Comparison of ENCODE assay signal across 8 cellular contexts in the genomic region with DNA sequence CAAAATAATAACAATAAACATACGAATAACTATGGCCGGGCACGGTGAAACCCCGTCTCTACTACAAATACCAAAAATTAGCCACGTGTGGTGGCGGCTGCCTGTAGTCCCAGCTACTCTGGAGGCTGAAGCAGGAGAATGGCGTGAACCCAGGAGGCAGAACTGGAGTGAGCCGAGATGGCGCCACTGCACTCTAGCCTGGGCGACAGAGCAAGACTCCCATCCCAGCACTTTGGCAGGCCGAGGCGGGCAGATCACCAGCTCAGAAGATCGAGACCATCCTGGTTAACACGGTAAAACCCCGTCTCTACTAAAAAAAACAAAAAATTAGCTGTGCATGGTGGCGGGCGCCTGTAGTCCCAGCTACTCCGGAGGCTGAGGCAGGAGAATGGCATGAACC. TPM values are rescaled to one million over a fixed set of nuclear protein-coding genes. Genes with fewer than 3 reads are reported as not detected.
DNase-seq lines count a peak whose midpoint lies in the region; ATAC-seq and TF ChIP-seq lines count a peak whose summit lies in the region.
"Not testable (repeated sequence)": the region's sequence is repeated elsewhere in the genome, so short reads cannot be mapped to it uniquely, and the experiment has no call there.
"Had no signal": no experiment of that assay in that cellular context is flagged by ENCODE, and none has a peak within 500 bp of the region (broad histone marks: within the 10 kb centered on the region; RNA-seq: fewer than 3 reads in every experiment).

No MANE protein-coding gene starts in this region.

- H3K4me3 ChIP-seq in GM23248; OCI-LY1 (ENCODE audit: low read depth, low read length, poor library complexity, severe bottlenecking); liver (ENCODE audit: low read depth in 1 of 3, low read length in 3 of 3); gastrocnemius medialis; thyroid gland (replicated peaks in 1 of 3): not testable (repeated sequence)

- peak overlapping the region; percentile 92 for H2AFZ ChIP-seq in GM23248
- H2AFZ ChIP-seq in OCI-LY1 (ENCODE audit: low read length) = not testable (repeated sequence)

- not testable (repeated sequence) for TF ChIP-seq RAD21 in liver (IDR thresholded peaks at IDR 0.05)

- H3K9me3 Mint-ChIP-seq in WTC11; dendritic cell treated with granulocyte-macrophage colony-stimulating factor and Interleukin-4, amounts not matched to agents 40 ng/mL and 50 ng/mL, for 4 days: not testable (repeated sequence)

- intact Hi-C loops in dendritic cell treated with granulocyte-macrophage colony-stimulating factor and Interleukin-4, amounts not matched to agents 40 ng/mL and 50 ng/mL, for 4 days (cut with micrococcal nuclease); thyroid gland (cut with DNase I): not testable (repeated sequence)
- intact Hi-C loops in gastrocnemius medialis (cut with DNase I; ENCODE audit: low total_unique reads) = loop anchor here (10.0 kb wide), 1 partner anchor 78 kb away; a partner anchor contains a TSS

- H3K27ac Mint-ChIP-seq in WTC11 = not testable (repeated sequence)
- H3K27ac Mint-ChIP-seq in dendritic cell treated with granulocyte-macrophage colony-stimulating factor and Interleukin-4, amounts not matched to agents 40 ng/mL and 50 ng/mL, for 4 days = peak overlapping the region; percentile 78

- POLR2A ChIA-PET in WTC11 (lab: Charles Lee) = not testable (repeated sequence)

- H3K9me3 ChIP-seq in GM23248 (ENCODE audit: low read depth); OCI-LY1 (ENCODE audit: low read length); liver (ENCODE audit: control insufficient read depth in 4 of 4, low read length in 3 of 4); gastrocnemius medialis; thyroid gland: not testable (repeated sequence)

- not testable (repeated sequence) for TF ChIP-seq CTCF in OCI-LY1 (IDR thresholded peaks at IDR 0.05; ENCODE audit: low read length); WTC11 (IDR thresholded peaks at IDR 0.05); liver (IDR thresholded peaks at IDR 0.05; ENCODE audit: low read depth, low read length, missing input control); gastrocnemius medialis (IDR thresholded peaks at IDR 0.05 in 4 of 5, conservative IDR thresholded peaks at IDR 0.05 in 1 of 5); thyroid gland (IDR thresholded peaks at IDR 0.05)

- not testable (repeated sequence) for DNase-seq in GM23248; WTC11 (ENCODE audit: low spot score); gastrocnemius medialis
- peak in 1 of 2 donors; percentile 27 for DNase-seq in thyroid gland

- H3K4me2 ChIP-seq in GM23248 (ENCODE audit: unreplicated experiment) = not testable (repeated sequence)
- H3K4me2 ChIP-seq in OCI-LY1 (ENCODE audit: low read length) = peak overlapping the region; percentile 55; the same call in 1 of the 2 replicates

- H3F3A ChIP-seq in GM23248 (ENCODE audit: insufficient read depth) = peaks cover 11% of the 10 kb centered on the region
- not testable (repeated sequence) for H3F3A ChIP-seq in OCI-LY1 (ENCODE audit: insufficient read depth, low read length)

- not testable (repeated sequence) for H4K20me1 ChIP-seq in GM23248 (ENCODE audit: insufficient read depth); OCI-LY1 (ENCODE audit: insufficient read depth, low read length)

- H3K9me2 ChIP-seq in GM23248 (ENCODE audit: insufficient read depth); OCI-LY1 (ENCODE audit: low read depth, low read length): not testable (repeated sequence)

- not testable (repeated sequence) for H3K4me3 Mint-ChIP-seq in WTC11; dendritic cell treated with granulocyte-macrophage colony-stimulating factor and Interleukin-4, amounts not matched to agents 40 ng/mL and 50 ng/mL, for 4 days

- in situ Hi-C loops in GM23248 (cut with MboI); gastrocnemius medialis (cut with MboI; ENCODE audit: low sequenced_read_pairs in 4 of 4): not testable (repeated sequence)

- CTCF ChIA-PET in WTC11 (lab: Charles Lee) = interaction anchor here (1.0 kb wide), 1 partner anchor 17 kb away, joined by 3 read pairs; a partner anchor contains a TSS

- not testable (repeated sequence) for H3K9ac ChIP-seq in GM23248; liver (ENCODE audit: low read depth in 1 of 2, low read length in 2 of 2)
- peak overlapping the region; percentile 6 for H3K9ac ChIP-seq in OCI-LY1 (ENCODE audit: low read length)

- H3K27me3 Mint-ChIP-seq in WTC11 (ENCODE audit: low read depth) = peaks cover 42% of the 10 kb centered on the region
- H3K27me3 Mint-ChIP-seq in dendritic cell treated with granulocyte-macrophage colony-stimulating factor and Interleukin-4, amounts not matched to agents 40 ng/mL and 50 ng/mL, for 4 days = not testable (repeated sequence)

- not testable (repeated sequence) for H3K27me3 ChIP-seq in GM23248 (replicated peaks; ENCODE audit: insufficient read depth); OCI-LY1 (ENCODE audit: insufficient read depth, low read length); liver (ENCODE audit: control insufficient read depth in 4 of 4, insufficient read depth in 4 of 4, low read length in 3 of 4); gastrocnemius medialis; thyroid gland

- H3K79me2 ChIP-seq in GM23248 (ENCODE audit: insufficient read depth); OCI-LY1 (ENCODE audit: insufficient read depth, low read length): not testable (repeated sequence)

- ATAC-seq in WTC11, gastrocnemius medialis: not testable (repeated sequence)

- TF ChIP-seq POLR2A in gastrocnemius medialis (IDR thresholded peaks at IDR 0.05); thyroid gland (IDR thresholded peaks at IDR 0.05): not testable (repeated sequence)

- not testable (repeated sequence) for H3K4me1 ChIP-seq in GM23248 (ENCODE audit: insufficient read depth); liver (ENCODE audit: control insufficient read depth in 4 of 4, insufficient read depth in 4 of 4, low read length in 3 of 4); gastrocnemius medialis
- peaks cover 75% of the 10 kb centered on the region for H3K4me1 ChIP-seq in OCI-LY1 (ENCODE audit: insufficient read depth, low read length, severe bottlenecking)
- H3K4me1 ChIP-seq in thyroid gland = peaks cover 18 to 45% of the 10 kb centered on the region in 2 donors

- H3K27ac ChIP-seq in GM23248 = peak overlapping the region; percentile 60
- peak overlapping the region; percentile 92 for H3K27ac ChIP-seq in OCI-LY1 (ENCODE audit: low read depth, low read length, poor library complexity, severe bottlenecking)
- H3K27ac ChIP-seq in liver (ENCODE audit: low read depth in 1 of 2, low read length in 2 of 2) = peak overlapping the region; percentile 21 to 72
- H3K27ac ChIP-seq in gastrocnemius medialis = peak overlapping the region in 3 of 4 donors; percentile 45 to 68 (median 65)
- H3K27ac ChIP-seq in thyroid gland = peak overlapping the region in 2 of 3 donors; percentile 20 to 45

- not testable (repeated sequence) for H3K4me1 Mint-ChIP-seq in WTC11
- peaks cover 12% of the 10 kb centered on the region for H3K4me1 Mint-ChIP-seq in dendritic cell treated with granulocyte-macrophage colony-stimulating factor and Interleukin-4, amounts not matched to agents 40 ng/mL and 50 ng/mL, for 4 days (ENCODE audit: low read depth)

- H3K36me3 Mint-ChIP-seq in WTC11; dendritic cell treated with granulocyte-macrophage colony-stimulating factor and Interleukin-4, amounts not matched to agents 40 ng/mL and 50 ng/mL, for 4 days (ENCODE audit: low read depth): not testable (repeated sequence)

- 88 to 90% methylated on average over 18 of the region's 18 CpGs for WGBS in GM23248 (ENCODE audit: low coverage in 1 of 2, low lambda C conversion rate in 2 of 2, missing lambda C conversion rate in 2 of 2), 2 experiments
- WGBS in liver = 98% methylated on average over 18 of the region's 18 CpGs
- 80 to 84% methylated on average over 18 of the region's 18 CpGs for WGBS in thyroid gland, 2 donors

- H3K36me3 ChIP-seq in GM23248 (ENCODE audit: low read depth); OCI-LY1 (ENCODE audit: insufficient read depth, low read length); liver (ENCODE audit: control insufficient read depth in 4 of 4, insufficient read depth in 3 of 4, low read depth in 1 of 4, low read length in 3 of 4); gastrocnemius medialis; thyroid gland: not testable (repeated sequence)

TF ChIP-seq in WTC11, 78 proteins besides CTCF, POLR2A, EP300 and RAD21:
- TF ChIP-seq ZNF121 (CRISPR knock-in tag; IDR thresholded peaks at IDR 0.05) = peak; percentile 82

RNA-seq across cellular contexts. Expression of a gene that starts 17.0 kb away (rescaled TPM):
- 23.9 and 31.7 TPM in 2 replicates for total RNA-seq in GM23248 (2014; rRNA removed; shearing (Covaris generic))
- 48.2 and 50.8 TPM in 2 replicates for polyA plus RNA-seq in GM23248 (2016; fragmentation: Nextera tagmentation; extraction: Ambion mirVana)
- total RNA-seq in WTC11 (2021) = 72.9 to 95.0 TPM (median 76.5 TPM) in 3 replicates
- total RNA-seq in liver = 10 to 100 TPM in 1 of 2 donors, 1 to 10 TPM in 1; 9.9 to 12.1 TPM
- polyA plus RNA-seq in liver = 10 to 100 TPM in 1 of 2 donors, 1 to 10 TPM in 1; 8.6 to 10.7 TPM
- 10 to 100 TPM; 11.9 to 27.3 (median 15.8) TPM for total RNA-seq in gastrocnemius medialis
- 10 to 100 TPM; 20.2 to 27.8 (median 26.8) TPM for total RNA-seq in thyroid gland

RNA-seq across cellular contexts. Expression of a gene that starts 17.1 kb away (rescaled TPM):
- 2.8 and 4.8 TPM in 2 replicates for total RNA-seq in GM23248 (2014; rRNA removed; shearing (Covaris generic))
- 5.0 and 5.1 TPM in 2 replicates for polyA plus RNA-seq in GM23248 (2016; fragmentation: Nextera tagmentation; extraction: Ambion mirVana)
- 0.37 to 1.1 TPM (median 0.92 TPM) in 3 replicates for total RNA-seq in WTC11 (2021)
- total RNA-seq in liver = under 1 TPM; 0.59 to 0.79 TPM
- polyA plus RNA-seq in liver = 1 to 10 TPM in 1 of 2 donors, under 1 TPM in 1; 0.51 to 1.6 TPM
- 10 to 100 TPM in 1 of 4 donors, 1 to 10 TPM in 1, under 1 TPM in 1, not detected in 1; 0.84 to 13.4 (median 1.7) TPM for total RNA-seq in gastrocnemius medialis
- 1 to 10 TPM in 2 of 4 donors, under 1 TPM in 1, not detected in 1; 0.83 to 5.1 (median 3.1) TPM for total RNA-seq in thyroid gland
- total RNA-seq: G401 had no signal

Comparison
In these comparisons a context has a peak if more than half of its experiments do, and no peak if none do; other contexts are left out.
1. H3K27ac ChIP-seq: peak in every context shown above with its lines; median percentile 92 in OCI-LY1; 65 in gastrocnemius medialis; 60 in GM23248; 46 in liver; 32 in thyroid gland.